ENCODE assay signal across 13 cellular contexts in genomic region chr17:35569405-35569804, GRCh38. TPM values are rescaled to one million over a fixed set of nuclear protein-coding genes. Genes with fewer than 3 reads are reported as not detected.
DNase-seq lines count a peak whose midpoint lies in the region.
"Had no signal": no experiment of that assay in that cellular context is flagged by ENCODE, and none has a peak within 500 bp of the region (broad histone marks: within the 10 kb centered on the region; RNA-seq: fewer than 3 reads in every experiment).

No MANE protein-coding gene starts in this region.

- peaks cover 13% of the 10 kb centered on the region for H3K36me3 Mint-ChIP-seq in activated T-helper 2 cell treated with anti-CD3 and anti-CD28 coated beads, Interferon-gamma antibody, Interleukin-2, Interleukin-4, amounts not matched to agents 10 μg/mL and 5 μg/mL and 100 μg/mL, durations not matched to agents 14 hours and 24 hours and 36 hours (ENCODE audit: low read depth)

- peaks cover 18% of the 10 kb centered on the region for H3K4me1 Mint-ChIP-seq in activated T-helper 2 cell treated with anti-CD3 and anti-CD28 coated beads, Interferon-gamma antibody, Interleukin-2, Interleukin-4, amounts not matched to agents 10 μg/mL and 5 μg/mL and 100 μg/mL, durations not matched to agents 14 hours and 24 hours and 36 hours (ENCODE audit: low read depth)

- H3K27ac Mint-ChIP-seq in activated T-helper 2 cell treated with anti-CD3 and anti-CD28 coated beads, Interferon-gamma antibody, Interleukin-2, Interleukin-4, amounts not matched to agents 10 μg/mL and 5 μg/mL and 100 μg/mL, durations not matched to agents 14 hours and 24 hours and 36 hours, result peak overlapping the region; percentile 46

- H3K4me1 ChIP-seq in BLaER1, result peaks cover 40% of the 10 kb centered on the region
- H3K4me1 ChIP-seq in HAP-1, result peaks cover 12% of the 10 kb centered on the region
- peaks cover 14% of the 10 kb centered on the region for H3K4me1 ChIP-seq in mesodermal cell (ENCODE audit: control insufficient read depth, insufficient read depth, low read length, poor library complexity, severe bottlenecking)

- peak overlapping the region; percentile 90 for H3K9ac ChIP-seq in BLaER1

- peaks cover 10% of the 10 kb centered on the region for H3K27me3 Mint-ChIP-seq in activated T-helper 2 cell treated with anti-CD3 and anti-CD28 coated beads, Interferon-gamma antibody, Interleukin-2, Interleukin-4, amounts not matched to agents 10 μg/mL and 5 μg/mL and 100 μg/mL, durations not matched to agents 14 hours and 24 hours and 36 hours (ENCODE audit: low read depth)

- intact Hi-C loops in activated T-helper 2 cell treated with anti-CD3 and anti-CD28 coated beads, Interferon-gamma antibody, Interleukin-2, Interleukin-4, amounts not matched to agents 10 μg/mL and 5 μg/mL and 100 μg/mL, durations not matched to agents 14 hours and 24 hours and 36 hours (cut with micrococcal nuclease), result no loop called here

- 60% methylated on average over 1 of the region's 2 CpGs; no CpG with 5 or more reads in 1 of the 2 experiments for WGBS in mesodermal cell (ENCODE audit: insufficient coverage in 2 of 2), 2 experiments

- H4K20me1 ChIP-seq in BLaER1, result peaks cover 17% of the 10 kb centered on the region; the same call in 1 of the 2 replicates

- no peaks in the 10 kb centered on the region for H3K27me3 ChIP-seq in BLaER1
- H3K27me3 ChIP-seq in HAP-1 (ENCODE audit: low read depth), result 0 out of 2 replicates have a peak, but pooled peaks cover 2% of the 10 kb centered on the region
- H3K27me3 ChIP-seq: esophagus squamous epithelium had no signal

- peaks cover 28% of the 10 kb centered on the region for H3K36me3 ChIP-seq in BLaER1
- peaks cover 9% of the 10 kb centered on the region for H3K36me3 ChIP-seq in HAP-1 (replicated peaks)
- H3K36me3 ChIP-seq in mesodermal cell (ENCODE audit: control insufficient read depth, insufficient read depth, low read length), result peaks cover 17% of the 10 kb centered on the region

- in situ Hi-C loops in HAP-1 (cut with MboI; ENCODE audit: low sequenced_read_pairs), result no loop called here

- no peaks in the 10 kb centered on the region for H3K9me3 Mint-ChIP-seq in activated T-helper 2 cell treated with anti-CD3 and anti-CD28 coated beads, Interferon-gamma antibody, Interleukin-2, Interleukin-4, amounts not matched to agents 10 μg/mL and 5 μg/mL and 100 μg/mL, durations not matched to agents 14 hours and 24 hours and 36 hours

- H3K9me3 ChIP-seq in BLaER1, result no peaks in the 10 kb centered on the region
- H3K9me3 ChIP-seq in HAP-1, result no peaks in the 10 kb centered on the region
- no peaks in the 10 kb centered on the region for H3K9me3 ChIP-seq in mesodermal cell (ENCODE audit: control insufficient read depth, low read length)
- H3K9me3 ChIP-seq: esophagus squamous epithelium had no signal

- DNase-seq in HAP-1 (ENCODE audit: low spot score in 2 of 2) (no peak), NOMO-1 treated with DMSO at 0.1 percent for 48 hours (lab: John Stamatoyannopoulos, UW; ENCODE audit: unreplicated experiment) (no peak), islet precursor cell (no peak), NCI-H187 (lab: John Stamatoyannopoulos, UW) (no peak)
- no peak for DNase-seq in activated T-helper 2 cell treated with anti-CD3 and anti-CD28 coated beads, Interferon-gamma antibody, Interleukin-2, Interleukin-4, amounts not matched to agents 10 μg/mL and 5 μg/mL and 100 μg/mL, durations not matched to agents 14 hours and 24 hours and 36 hours (ENCODE audit: low spot score)
- no peak for DNase-seq in effector CD8-positive, alpha-beta T cell (lab: John Stamatoyannopoulos, UW)
- DNase-seq: DMS53, esophagus squamous epithelium, NCI-H1105, OCI-M1, WERI-Rb-1 had no signal

- H3K4me3 ChIP-seq in BLaER1 (peak overlapping the region; percentile 85), HAP-1 (peak overlapping the region; percentile 68), mesodermal cell (ENCODE audit: extremely low read depth, insufficient read depth, low read length, poor library complexity, severe bottlenecking) (peak overlapping the region; percentile 90)

- peak overlapping the region; percentile 70 for H3K4me3 Mint-ChIP-seq in activated T-helper 2 cell treated with anti-CD3 and anti-CD28 coated beads, Interferon-gamma antibody, Interleukin-2, Interleukin-4, amounts not matched to agents 10 μg/mL and 5 μg/mL and 100 μg/mL, durations not matched to agents 14 hours and 24 hours and 36 hours (ENCODE audit: low read depth)

- no peak overlapping the region for H3K27ac ChIP-seq in BLaER1
- H3K27ac ChIP-seq in mesodermal cell (ENCODE audit: low read depth, low read length, severe bottlenecking), result no peak overlapping the region
- H3K27ac ChIP-seq: WERI-Rb-1 had no signal

- peak overlapping the region; percentile 96 for H3K4me2 ChIP-seq in BLaER1

RNA-seq across cellular contexts. Expression of gene SLFN14, which starts 8.8 kb away (rescaled TPM):
- not detected in 2 replicates for total RNA-seq in activated T-helper 2 cell treated with anti-CD3 and anti-CD28 coated beads, Interferon-gamma antibody, Interleukin-2, Interleukin-4, amounts not matched to agents 10 μg/mL and 5 μg/mL and 100 μg/mL, durations not matched to agents 14 hours and 24 hours and 36 hours
- not detected for polyA plus RNA-seq in mesodermal cell (2013, experiment 1 of 2)
- polyA plus RNA-seq in mesodermal cell (2013, experiment 2 of 2), result not detected
- total RNA-seq: esophagus squamous epithelium had no signal

RNA-seq across cellular contexts. Expression of gene PEX12, which starts 9.0 kb away (rescaled TPM):
- total RNA-seq in activated T-helper 2 cell treated with anti-CD3 and anti-CD28 coated beads, Interferon-gamma antibody, Interleukin-2, Interleukin-4, amounts not matched to agents 10 μg/mL and 5 μg/mL and 100 μg/mL, durations not matched to agents 14 hours and 24 hours and 36 hours, result 4.5 and 4.8 TPM in 2 replicates
- polyA plus RNA-seq in mesodermal cell (2013, experiment 1 of 2), result 6.4 TPM
- 5.7 TPM for polyA plus RNA-seq in mesodermal cell (2013, experiment 2 of 2)

RNA-seq across cellular contexts. Expression of gene AP2B1, which starts 17.7 kb away (rescaled TPM):
- 177 and 194 TPM in 2 replicates for total RNA-seq in activated T-helper 2 cell treated with anti-CD3 and anti-CD28 coated beads, Interferon-gamma antibody, Interleukin-2, Interleukin-4, amounts not matched to agents 10 μg/mL and 5 μg/mL and 100 μg/mL, durations not matched to agents 14 hours and 24 hours and 36 hours
- 172 TPM for polyA plus RNA-seq in mesodermal cell (2013, experiment 1 of 2)
- polyA plus RNA-seq in mesodermal cell (2013, experiment 2 of 2), result 177 TPM

RNA-seq across cellular contexts. Expression of gene SLFN12L, which starts 31.9 kb away (rescaled TPM):
- total RNA-seq in activated T-helper 2 cell treated with anti-CD3 and anti-CD28 coated beads, Interferon-gamma antibody, Interleukin-2, Interleukin-4, amounts not matched to agents 10 μg/mL and 5 μg/mL and 100 μg/mL, durations not matched to agents 14 hours and 24 hours and 36 hours, result 37.8 and 41.9 TPM in 2 replicates
- polyA plus RNA-seq in mesodermal cell (2013, experiment 1 of 2), result not detected
- not detected for polyA plus RNA-seq in mesodermal cell (2013, experiment 2 of 2)
